ENCODE assay signal across 10 cellular contexts in genomic region chrX:79367907-79368306, GRCh38. TPM values are rescaled to one million over a fixed set of nuclear protein-coding genes. Genes with fewer than 3 reads are reported as not detected.
DNase-seq lines count a peak whose midpoint lies in the region; ATAC-seq and TF ChIP-seq lines count a peak whose summit lies in the region.
"Had no signal": no experiment of that assay in that cellular context is flagged by ENCODE, and none has a peak within 500 bp of the region (broad histone marks: within the 10 kb centered on the region; RNA-seq: fewer than 3 reads in every experiment).

No MANE protein-coding gene starts in this region.

- H3K9me3 Mint-ChIP-seq in activated T-helper 1 cell treated with anti-CD3 and anti-CD28 coated beads, Interleukin-12 subunit alpha, Interleukin-12 subunit beta, Interleukin-2, Interleukin-4 antibody, amounts not matched to agents 30 ng/mL and 10 ng/mL and 1 ng/mL, durations not matched to agents 14 hours and 24 hours and 36 hours: no peaks in the 10 kb centered on the region

- H3K27ac ChIP-seq in left ventricle myocardium inferior (replicated peaks) (peak overlapping the region; percentile 80), lower lobe of right lung (peak overlapping the region; percentile 65), upper lobe of left lung (peak overlapping the region in 3 of 4 donors; percentile 44 to 72 (median 62))
- H3K27ac ChIP-seq: epithelial cell of prostate had no signal

- peak overlapping the region; percentile 95 for H3K27ac Mint-ChIP-seq in activated T-helper 1 cell treated with anti-CD3 and anti-CD28 coated beads, Interleukin-12 subunit alpha, Interleukin-12 subunit beta, Interleukin-2, Interleukin-4 antibody, amounts not matched to agents 30 ng/mL and 10 ng/mL and 1 ng/mL, durations not matched to agents 14 hours and 24 hours and 36 hours

- peak overlapping the region; percentile 67 for H3K4me3 ChIP-seq in left ventricle myocardium inferior
- no peak overlapping the region for H3K4me3 ChIP-seq in lower lobe of right lung
- H3K4me3 ChIP-seq in upper lobe of left lung: peak overlapping the region in 3 of 4 donors; percentile 39 to 55 (median 47)

- TF ChIP-seq CTCF in left ventricle myocardium inferior (IDR thresholded peaks at IDR 0.05; ENCODE audit: borderline replicate concordance): no peak
- no peak for TF ChIP-seq CTCF in lower lobe of right lung (IDR thresholded peaks at IDR 0.05)
- TF ChIP-seq CTCF in upper lobe of left lung (IDR thresholded peaks at IDR 0.05): no peak

- ATAC-seq in Right ventricle myocardium inferior (no peak), lower lobe of right lung (no peak), upper lobe of left lung (ENCODE audit: low FRiP score in 2 of 2) (no peak), GM21367 (IDR thresholded peaks at IDR 0.05; ENCODE audit: unreplicated experiment) (no peak), GM21529 (IDR thresholded peaks at IDR 0.05; ENCODE audit: unreplicated experiment) (no peak)

- H3K27me3 Mint-ChIP-seq in activated T-helper 1 cell treated with anti-CD3 and anti-CD28 coated beads, Interleukin-12 subunit alpha, Interleukin-12 subunit beta, Interleukin-2, Interleukin-4 antibody, amounts not matched to agents 30 ng/mL and 10 ng/mL and 1 ng/mL, durations not matched to agents 14 hours and 24 hours and 36 hours (ENCODE audit: insufficient read depth): no peaks in the 10 kb centered on the region

- DNase-seq in left ventricle myocardium inferior: no peak
- DNase-seq in Right ventricle myocardium inferior (ENCODE audit: missing footprints): no peak
- no peak for DNase-seq in activated T-helper 1 cell treated with anti-CD3 and anti-CD28 coated beads, Interleukin-12 subunit alpha, Interleukin-12 subunit beta, Interleukin-2, Interleukin-4 antibody, amounts not matched to agents 30 ng/mL and 10 ng/mL and 1 ng/mL, durations not matched to agents 14 hours and 24 hours and 36 hours (ENCODE audit: low spot score)
- no peak for DNase-seq in lower lobe of right lung
- DNase-seq in upper lobe of left lung: no peak
- no peak for DNase-seq in NCI-H128 (lab: John Stamatoyannopoulos, UW; ENCODE audit: unreplicated experiment)
- DNase-seq: NCI-H146 had no signal

- TF ChIP-seq POLR2A in upper lobe of left lung (IDR thresholded peaks at IDR 0.05): no peak

- H3K27me3 ChIP-seq in left ventricle myocardium inferior (ENCODE audit: low read depth): no peaks in the 10 kb centered on the region
- H3K27me3 ChIP-seq in lower lobe of right lung (ENCODE audit: low read depth): no peaks in the 10 kb centered on the region
- H3K27me3 ChIP-seq in upper lobe of left lung: no peaks in the 10 kb centered on the region

- H3K36me3 ChIP-seq in left ventricle myocardium inferior: no peaks in the 10 kb centered on the region
- H3K36me3 ChIP-seq in lower lobe of right lung: no peaks in the 10 kb centered on the region
- H3K36me3 ChIP-seq in upper lobe of left lung: no peaks in the 10 kb centered on the region

- H3K9me3 ChIP-seq in left ventricle myocardium inferior (replicated peaks) (no peaks in the 10 kb centered on the region), lower lobe of right lung (no peaks in the 10 kb centered on the region), upper lobe of left lung (no peaks in the 10 kb centered on the region)

- H3K4me3 Mint-ChIP-seq in activated T-helper 1 cell treated with anti-CD3 and anti-CD28 coated beads, Interleukin-12 subunit alpha, Interleukin-12 subunit beta, Interleukin-2, Interleukin-4 antibody, amounts not matched to agents 30 ng/mL and 10 ng/mL and 1 ng/mL, durations not matched to agents 14 hours and 24 hours and 36 hours: peak overlapping the region; percentile 94

- peaks cover 27% of the 10 kb centered on the region for H3K4me1 Mint-ChIP-seq in activated T-helper 1 cell treated with anti-CD3 and anti-CD28 coated beads, Interleukin-12 subunit alpha, Interleukin-12 subunit beta, Interleukin-2, Interleukin-4 antibody, amounts not matched to agents 30 ng/mL and 10 ng/mL and 1 ng/mL, durations not matched to agents 14 hours and 24 hours and 36 hours (ENCODE audit: low read depth)

- peaks cover 6% of the 10 kb centered on the region for H3K36me3 Mint-ChIP-seq in activated T-helper 1 cell treated with anti-CD3 and anti-CD28 coated beads, Interleukin-12 subunit alpha, Interleukin-12 subunit beta, Interleukin-2, Interleukin-4 antibody, amounts not matched to agents 30 ng/mL and 10 ng/mL and 1 ng/mL, durations not matched to agents 14 hours and 24 hours and 36 hours (ENCODE audit: low read depth)

- intact Hi-C loops in left ventricle myocardium inferior (cut with micrococcal nuclease): no loop called here
- intact Hi-C loops in Right ventricle myocardium inferior (cut with DNase I): no loop called here
- intact Hi-C loops in activated T-helper 1 cell treated with anti-CD3 and anti-CD28 coated beads, Interleukin-12 subunit alpha, Interleukin-12 subunit beta, Interleukin-2, Interleukin-4 antibody, amounts not matched to agents 30 ng/mL and 10 ng/mL and 1 ng/mL, durations not matched to agents 14 hours and 24 hours and 36 hours (cut with micrococcal nuclease): loop anchor here (1.0 to 10.0 kb wide), 11 partner anchors 45 to 1263 kb away; partner anchors contain the start of genes GPR174, P2RY10 and PGK1
- intact Hi-C loops in lower lobe of right lung (cut with DNase I): no loop called here

- WGBS in upper lobe of left lung, 2 donors: 19 to 37% methylated on average over 3 of the region's 3 CpGs

- TF ChIP-seq EP300 in upper lobe of left lung (IDR thresholded peaks at IDR 0.05): no peak

- H3K4me1 ChIP-seq in left ventricle myocardium inferior: no peaks in the 10 kb centered on the region
- H3K4me1 ChIP-seq in lower lobe of right lung: no peaks in the 10 kb centered on the region
- no peaks in the 10 kb centered on the region for H3K4me1 ChIP-seq in upper lobe of left lung

RNA-seq across cellular contexts. Expression of gene ITM2A, which starts 0.8 kb away (rescaled TPM):
- total RNA-seq in left ventricle myocardium inferior (64.4 TPM), Right ventricle myocardium inferior (76.8 TPM), lower lobe of right lung (58.5 TPM), upper lobe of left lung (10 to 100 TPM in 5 of 6 donors, not detected in 1; 17.8 to 56.9 (median 24.0) TPM)
- total RNA-seq in activated T-helper 1 cell treated with anti-CD3 and anti-CD28 coated beads, Interleukin-12 subunit alpha, Interleukin-12 subunit beta, Interleukin-2, Interleukin-4 antibody, amounts not matched to agents 30 ng/mL and 10 ng/mL and 1 ng/mL, durations not matched to agents 14 hours and 24 hours and 36 hours: 114 and 116 TPM in 2 replicates
